Comparison of ENCODE assay signal across 19 cellular contexts in the genomic region with DNA sequence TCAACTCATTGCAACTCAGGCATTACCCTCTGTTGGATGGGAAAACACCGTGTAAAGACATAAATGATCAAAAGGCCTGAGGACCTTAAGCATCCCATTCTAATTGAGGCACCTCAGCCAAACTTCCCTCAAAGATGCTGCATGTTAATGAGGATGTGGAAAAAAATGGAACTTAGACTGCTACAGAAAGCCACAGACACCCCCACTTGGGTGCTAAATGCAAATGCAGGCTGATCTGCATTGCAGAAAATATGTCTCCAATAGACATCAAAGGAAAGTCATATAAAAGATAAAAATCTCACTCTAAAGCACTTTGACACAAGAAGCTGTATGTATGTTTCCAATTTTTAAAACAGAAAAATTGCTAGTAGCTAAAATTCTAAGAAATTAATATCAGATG.
DNase-seq lines count a peak whose midpoint lies in the region; ATAC-seq and TF ChIP-seq lines count a peak whose summit lies in the region.
"Had no signal": no experiment of that assay in that cellular context is flagged by ENCODE, and none has a peak within 500 bp of the region (broad histone marks: within the 10 kb centered on the region; RNA-seq: fewer than 3 reads in every experiment).

No MANE protein-coding gene starts in this region.

- no peaks in the 10 kb centered on the region for H3K27me3 ChIP-seq in A673 (replicated peaks; ENCODE audit: insufficient read depth, low read depth, low read length, poor library complexity)
- H3K27me3 ChIP-seq: gastroesophageal sphincter, vagina had no signal

- intact Hi-C loops in A673 (cut with micrococcal nuclease; ENCODE audit: unreplicated experiment) = no loop called here

- H3K27ac ChIP-seq in A673 (ENCODE audit: low read depth, low read length, poor library complexity, severe bottlenecking) = no peak overlapping the region
- H3K27ac ChIP-seq: gastroesophageal sphincter, prostate gland, vagina, VCaP had no signal

- DNase-seq in A673 (ENCODE audit: low spot score) = peak; percentile 1
- peak; percentile 24 for DNase-seq in NCI-H524 treated with DMSO at 0.1 percent for 48 hours (lab: John Stamatoyannopoulos, UW)
- no peak for DNase-seq in activated T-cell treated with anti-CD3 and anti-CD28 coated beads for 4 hours
- DNase-seq in NCI-H1105 (lab: John Stamatoyannopoulos, UW) = no peak
- DNase-seq in GF-D8 (lab: John Stamatoyannopoulos, UW) = no peak
- no peak for DNase-seq in kidney tubule cell (ENCODE audit: low spot score)
- DNase-seq: activated naive CD4-positive, alpha-beta T cell treated with anti-CD3 and anti-CD28 coated beads, Interleukin-2, amount 10 ng/mL, durations not matched to agents 7 days and 5 days; DMS79; effector memory CD4-positive, alpha-beta T cell; kidney glomerular epithelial cell; NCI-H510A; SHP77 treated with DMSO at 0.1 percent for 48 hours had no signal

- no peak for TF ChIP-seq CTCF in A673 (conservative IDR thresholded peaks at IDR 0.05; ENCODE audit: low read depth, low read length)
- TF ChIP-seq CTCF in GM12873 (IDR thresholded peaks at IDR 0.05; ENCODE audit: insufficient read depth, low read depth, low read length, missing control alignments) = peak; percentile 34

- BruUV-seq in A673 (replicated peaks; lab: Mats Ljungman, UMichigan) = no TSS peak

- H3K9me3 ChIP-seq in A673 (ENCODE audit: low read depth, low read length, poor library complexity, severe bottlenecking) = no peaks in the 10 kb centered on the region
- H3K9me3 ChIP-seq: gastroesophageal sphincter, prostate gland, vagina had no signal

- peak; percentile 70 for ATAC-seq in HG02852 (IDR thresholded peaks at IDR 0.05; ENCODE audit: unreplicated experiment)
- ATAC-seq: gastroesophageal sphincter; stimulated activated effector memory CD8-positive, alpha-beta T cell treated with anti-CD3 and anti-CD28 coated beads, Interleukin-12 subunit alpha, Interleukin-12 subunit beta, amount 100 ng/mL, for 72 hours had no signal

- POLR2A ChIA-PET in A673 (lab: Charles Lee; ENCODE audit: low non-redundant PET) = no interaction called here

- CTCF ChIA-PET in A673 (lab: Charles Lee) = no interaction called here

- no peaks in the 10 kb centered on the region for H3K36me3 ChIP-seq in A673 (ENCODE audit: insufficient read depth, low read length, poor library complexity, severe bottlenecking)
- H3K36me3 ChIP-seq: gastroesophageal sphincter, prostate gland, vagina had no signal

- H3K4me1 ChIP-seq in A673 (ENCODE audit: insufficient read depth, low read length, poor library complexity, severe bottlenecking) = no peaks in the 10 kb centered on the region
- H3K4me1 ChIP-seq: gastroesophageal sphincter, prostate gland, vagina had no signal

- H3K4me3 ChIP-seq in A673 (ENCODE audit: low read depth, low read length, poor library complexity, severe bottlenecking) = no peak overlapping the region
- H3K4me3 ChIP-seq: gastroesophageal sphincter, prostate gland, vagina had no signal

Comparison
In these comparisons a context has a peak if more than half of its experiments do, and no peak if none do; other contexts are left out.
1. DNase-seq: peak in A673 (single experiment) and NCI-H524 treated with DMSO at 0.1 percent for 48 hours (single experiment); none in activated T-cell treated with anti-CD3 and anti-CD28 coated beads for 4 hours (single experiment), NCI-H1105 (single experiment), GF-D8 (single experiment) and kidney tubule cell (single experiment).